In the genomic region with DNA sequence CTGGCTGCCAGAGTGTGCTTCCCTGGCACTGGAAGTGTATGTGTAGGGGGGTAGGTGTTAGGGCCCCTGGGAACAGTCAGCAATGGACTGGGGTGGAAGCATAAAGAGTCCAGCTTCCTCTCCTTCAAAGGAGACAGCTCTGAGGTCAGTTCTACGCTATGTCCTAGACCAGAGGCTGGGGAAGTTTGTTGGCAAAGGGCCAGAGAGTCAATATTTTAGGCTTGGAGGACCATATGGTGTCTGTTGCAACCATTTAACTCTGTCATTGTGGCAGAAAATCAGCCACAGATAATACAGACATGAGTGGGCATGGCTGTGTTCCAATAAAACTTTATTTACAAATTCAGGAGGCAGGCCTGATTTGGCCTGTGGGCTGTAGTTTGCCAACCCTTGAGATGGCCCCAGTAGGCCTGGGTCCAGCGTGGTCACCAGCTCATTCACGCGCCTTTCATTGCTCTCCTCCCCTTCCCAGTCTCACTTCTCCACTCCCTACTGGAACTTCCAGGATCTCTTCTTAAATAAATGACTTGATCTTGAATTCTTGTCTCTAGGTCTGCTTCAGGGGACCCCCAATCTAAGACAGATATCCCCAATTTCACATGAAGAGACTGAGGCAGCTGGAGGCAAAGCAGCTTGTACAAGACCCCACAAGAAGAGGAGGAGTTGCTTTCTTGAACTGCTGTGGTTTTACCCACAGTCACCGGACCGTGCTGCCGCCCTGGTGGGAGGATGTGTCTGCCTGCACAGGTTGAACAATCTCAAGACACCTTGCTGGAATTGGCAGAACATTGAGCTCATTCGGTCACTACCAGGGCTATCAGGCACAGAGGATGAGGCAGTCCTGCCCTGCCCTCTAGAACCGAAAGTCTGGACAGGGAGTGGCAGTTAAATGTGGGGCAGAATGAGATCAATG, we compare ENCODE assay signal across 2 cellular contexts.
TF ChIP-seq lines count a peak whose summit lies in the region.

No MANE protein-coding gene starts in this region.

TF ChIP-seq in Ishikawa, 13 proteins besides CTCF, POLR2A, EP300 and RAD21:
- no peak for TF ChIP-seq ZBTB7A (IDR thresholded peaks at IDR 0.05; ENCODE audit: low read depth)
- TF ChIP-seq NFIC (IDR thresholded peaks at IDR 0.05), result peak; percentile 27; the same call in 1 of the 2 replicates

TF ChIP-seq in SK-N-SH, 30 proteins besides CTCF, POLR2A, EP300 and RAD21:
- TF ChIP-seq, protein P1, sequence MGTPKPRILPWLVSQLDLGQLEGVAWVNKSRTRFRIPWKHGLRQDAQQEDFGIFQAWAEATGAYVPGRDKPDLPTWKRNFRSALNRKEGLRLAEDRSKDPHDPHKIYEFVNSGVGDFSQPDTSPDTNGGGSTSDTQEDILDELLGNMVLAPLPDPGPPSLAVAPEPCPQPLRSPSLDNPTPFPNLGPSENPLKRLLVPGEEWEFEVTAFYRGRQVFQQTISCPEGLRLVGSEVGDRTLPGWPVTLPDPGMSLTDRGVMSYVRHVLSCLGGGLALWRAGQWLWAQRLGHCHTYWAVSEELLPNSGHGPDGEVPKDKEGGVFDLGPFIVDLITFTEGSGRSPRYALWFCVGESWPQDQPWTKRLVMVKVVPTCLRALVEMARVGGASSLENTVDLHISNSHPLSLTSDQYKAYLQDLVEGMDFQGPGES (IDR thresholded peaks at IDR 0.05; ENCODE audit: low read depth, low read length), result no peak
- TF ChIP-seq RCOR1 (IDR thresholded peaks at IDR 0.05; ENCODE audit: low read length) (no peak), NFIC (IDR thresholded peaks at IDR 0.05; ENCODE audit: borderline replicate concordance) (no peak), TEAD4 (IDR thresholded peaks at IDR 0.05; ENCODE audit: borderline replicate concordance, insufficient read depth) (no peak), JUND (IDR thresholded peaks at IDR 0.05) (no peak), RXRA (IDR thresholded peaks at IDR 0.05; ENCODE audit: borderline replicate concordance, low read depth) (no peak), POLR2AphosphoS5 (IDR thresholded peaks at IDR 0.05; ENCODE audit: low read depth, low read length) (no peak), MEF2A (IDR thresholded peaks at IDR 0.05; ENCODE audit: borderline replicate concordance, low read depth) (no peak), TAF1 (IDR thresholded peaks at IDR 0.05; ENCODE audit: borderline replicate concordance, low read depth, low read length) (no peak), YY1 (IDR thresholded peaks at IDR 0.05; ENCODE audit: low read depth) (no peak), GABPA (IDR thresholded peaks at IDR 0.05; ENCODE audit: low read depth) (no peak), FOXM1 (IDR thresholded peaks at IDR 0.05; ENCODE audit: low read depth) (no peak)
- TF ChIP-seq, protein P2, sequence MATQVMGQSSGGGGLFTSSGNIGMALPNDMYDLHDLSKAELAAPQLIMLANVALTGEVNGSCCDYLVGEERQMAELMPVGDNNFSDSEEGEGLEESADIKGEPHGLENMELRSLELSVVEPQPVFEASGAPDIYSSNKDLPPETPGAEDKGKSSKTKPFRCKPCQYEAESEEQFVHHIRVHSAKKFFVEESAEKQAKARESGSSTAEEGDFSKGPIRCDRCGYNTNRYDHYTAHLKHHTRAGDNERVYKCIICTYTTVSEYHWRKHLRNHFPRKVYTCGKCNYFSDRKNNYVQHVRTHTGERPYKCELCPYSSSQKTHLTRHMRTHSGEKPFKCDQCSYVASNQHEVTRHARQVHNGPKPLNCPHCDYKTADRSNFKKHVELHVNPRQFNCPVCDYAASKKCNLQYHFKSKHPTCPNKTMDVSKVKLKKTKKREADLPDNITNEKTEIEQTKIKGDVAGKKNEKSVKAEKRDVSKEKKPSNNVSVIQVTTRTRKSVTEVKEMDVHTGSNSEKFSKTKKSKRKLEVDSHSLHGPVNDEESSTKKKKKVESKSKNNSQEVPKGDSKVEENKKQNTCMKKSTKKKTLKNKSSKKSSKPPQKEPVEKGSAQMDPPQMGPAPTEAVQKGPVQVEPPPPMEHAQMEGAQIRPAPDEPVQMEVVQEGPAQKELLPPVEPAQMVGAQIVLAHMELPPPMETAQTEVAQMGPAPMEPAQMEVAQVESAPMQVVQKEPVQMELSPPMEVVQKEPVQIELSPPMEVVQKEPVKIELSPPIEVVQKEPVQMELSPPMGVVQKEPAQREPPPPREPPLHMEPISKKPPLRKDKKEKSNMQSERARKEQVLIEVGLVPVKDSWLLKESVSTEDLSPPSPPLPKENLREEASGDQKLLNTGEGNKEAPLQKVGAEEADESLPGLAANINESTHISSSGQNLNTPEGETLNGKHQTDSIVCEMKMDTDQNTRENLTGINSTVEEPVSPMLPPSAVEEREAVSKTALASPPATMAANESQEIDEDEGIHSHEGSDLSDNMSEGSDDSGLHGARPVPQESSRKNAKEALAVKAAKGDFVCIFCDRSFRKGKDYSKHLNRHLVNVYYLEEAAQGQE (IDR thresholded peaks at IDR 0.05; ENCODE audit: low read depth, low read length), result no peak
- TF ChIP-seq, protein P3, sequence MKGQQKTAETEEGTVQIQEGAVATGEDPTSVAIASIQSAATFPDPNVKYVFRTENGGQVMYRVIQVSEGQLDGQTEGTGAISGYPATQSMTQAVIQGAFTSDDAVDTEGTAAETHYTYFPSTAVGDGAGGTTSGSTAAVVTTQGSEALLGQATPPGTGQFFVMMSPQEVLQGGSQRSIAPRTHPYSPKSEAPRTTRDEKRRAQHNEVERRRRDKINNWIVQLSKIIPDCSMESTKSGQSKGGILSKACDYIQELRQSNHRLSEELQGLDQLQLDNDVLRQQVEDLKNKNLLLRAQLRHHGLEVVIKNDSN (IDR thresholded peaks at IDR 0.05; ENCODE audit: borderline replicate concordance, low read depth), result no peak
TF ChIP-seq in SK-N-SH: peak in this region for 0.
